ENCODE assay signal across 2 cellular contexts in genomic region chr7:20307901-20308300, GRCh38.
TF ChIP-seq lines count a peak whose summit lies in the region.

No MANE protein-coding gene starts in this region.

TF ChIP-seq in GM23338, 12 proteins besides CTCF, POLR2A, EP300 and RAD21:
- TF ChIP-seq ZNF462 (CRISPR knock-in tag; IDR thresholded peaks at IDR 0.05) (no peak), ETS1 (IDR thresholded peaks at IDR 0.05) (no peak), ZNF114 (CRISPR knock-in tag; IDR thresholded peaks at IDR 0.05) (no peak)

TF ChIP-seq in H1, 55 proteins besides CTCF, POLR2A, EP300 and RAD21:
- no peak for TF ChIP-seq PHF8 (conservative IDR thresholded peaks at IDR 0.05; ENCODE audit: low read depth, low read length)
